Comparison of ENCODE assay signal across 11 cellular contexts in genomic region chr22:40524392-40525249, GRCh38.
DNase-seq lines count a peak whose midpoint lies in the region; ATAC-seq and TF ChIP-seq lines count a peak whose summit lies in the region.
"Had no signal": no experiment of that assay in that cellular context is flagged by ENCODE, and none has a peak within 500 bp of the region (broad histone marks: within the 10 kb centered on the region; RNA-seq: fewer than 3 reads in every experiment).

No MANE protein-coding gene starts in this region.

- DNase-seq in BJ (ENCODE audit: low read depth) (no peak), HFF-Myc (ENCODE audit: extremely low read depth, low read depth) (no peak), activated B cell treated with CpG ODN at 0.5 μM for 24 hours (no peak), iris pigment epithelial cell (ENCODE audit: low read depth) (peak; percentile 58), NCI-H1930 (lab: John Stamatoyannopoulos, UW) (no peak)
- DNase-seq in T-helper 2 cell treated with Interferon-gamma antibody and Interleukin-4, amounts not matched to agents 5 μg/mL and 100 μg/mL, for 36 hours (ENCODE audit: low spot score), result no peak
- DNase-seq: NCI-H1694 had no signal

- H3K4me1 Mint-ChIP-seq in activated B cell treated with CpG ODN at 0.5 μM for 24 hours, result peaks cover 45% of the 10 kb centered on the region
- H3K4me1 Mint-ChIP-seq in T-helper 2 cell treated with Interferon-gamma antibody and Interleukin-4, amounts not matched to agents 5 μg/mL and 100 μg/mL, for 36 hours (ENCODE audit: low read depth), result peaks cover 18% of the 10 kb centered on the region

- TF ChIP-seq CTCF in BJ (IDR thresholded peaks at IDR 0.05; ENCODE audit: insufficient read depth, low read depth, low read length) (peak; percentile 35), HFF-Myc (IDR thresholded peaks at IDR 0.05; ENCODE audit: low read depth, low read length, missing control alignments) (peak; percentile 28), activated B cell treated with CpG ODN at 0.5 μM for 24 hours (IDR thresholded peaks at IDR 0.05) (no peak), gastroesophageal sphincter (IDR thresholded peaks at IDR 0.05) (peak in 2 of 4 experiments; percentile 29 to 34)

- H3K27me3 ChIP-seq in BJ (ENCODE audit: control insufficient read depth, insufficient read depth, low read length) (no peaks in the 10 kb centered on the region), gastroesophageal sphincter (no peaks in the 10 kb centered on the region)
- H3K27me3 ChIP-seq: colonic mucosa had no signal

- peaks cover 0 to 29% (median 4%) of the 10 kb centered on the region in 3 donors for H3K4me1 ChIP-seq in gastroesophageal sphincter
- H3K4me1 ChIP-seq: colonic mucosa had no signal

- no peaks in the 10 kb centered on the region for H3K27me3 Mint-ChIP-seq in activated B cell treated with CpG ODN at 0.5 μM for 24 hours
- no peaks in the 10 kb centered on the region for H3K27me3 Mint-ChIP-seq in T-helper 2 cell treated with Interferon-gamma antibody and Interleukin-4, amounts not matched to agents 5 μg/mL and 100 μg/mL, for 36 hours (ENCODE audit: low read depth)

- intact Hi-C loops in activated B cell treated with CpG ODN at 0.5 μM for 24 hours (cut with micrococcal nuclease), result loop anchor here (1.0 to 10.0 kb wide), 7 partner anchors 9 to 375 kb away; partner anchors contain the start of gene SLC25A17

- H3K27ac Mint-ChIP-seq in activated B cell treated with CpG ODN at 0.5 μM for 24 hours, result no peak overlapping the region
- no peak overlapping the region for H3K27ac Mint-ChIP-seq in T-helper 2 cell treated with Interferon-gamma antibody and Interleukin-4, amounts not matched to agents 5 μg/mL and 100 μg/mL, for 36 hours

- H3K27ac ChIP-seq in gastroesophageal sphincter, result no peak overlapping the region
- H3K27ac ChIP-seq: colonic mucosa, psoas muscle had no signal

- no peak overlapping the region for H3K4me3 Mint-ChIP-seq in activated B cell treated with CpG ODN at 0.5 μM for 24 hours
- H3K4me3 Mint-ChIP-seq in T-helper 2 cell treated with Interferon-gamma antibody and Interleukin-4, amounts not matched to agents 5 μg/mL and 100 μg/mL, for 36 hours, result no peak overlapping the region

- ATAC-seq in activated B cell treated with CpG ODN at 0.5 μM for 24 hours (ENCODE audit: low read depth) (peak; percentile 65), gastroesophageal sphincter (no peak), GM18505 (IDR thresholded peaks at IDR 0.05; ENCODE audit: unreplicated experiment) (no peak)

- WGBS in gastroesophageal sphincter (ENCODE audit: low coverage in 1 of 2), 2 donors, result 85 to 94% methylated on average over 2 to 6 of the region's 9 CpGs

- H3K36me3 ChIP-seq in BJ (ENCODE audit: control insufficient read depth, insufficient read depth, low read length) (no peaks in the 10 kb centered on the region), gastroesophageal sphincter (peaks cover 0 to 5% of the 10 kb centered on the region in 2 donors)
- H3K36me3 ChIP-seq: colonic mucosa had no signal

- H3K9me3 Mint-ChIP-seq in activated B cell treated with CpG ODN at 0.5 μM for 24 hours, result no peaks in the 10 kb centered on the region
- H3K9me3 Mint-ChIP-seq in T-helper 2 cell treated with Interferon-gamma antibody and Interleukin-4, amounts not matched to agents 5 μg/mL and 100 μg/mL, for 36 hours, result no peaks in the 10 kb centered on the region

- no peak for TF ChIP-seq POLR2A in gastroesophageal sphincter (IDR thresholded peaks at IDR 0.05)
- no peak for TF ChIP-seq POLR2A in GM18505 (IDR thresholded peaks at IDR 0.05; ENCODE audit: borderline replicate concordance, extremely low read depth, insufficient read depth, insufficient read length)

- H3K36me3 Mint-ChIP-seq in activated B cell treated with CpG ODN at 0.5 μM for 24 hours (ENCODE audit: low read depth), result peaks cover 16% of the 10 kb centered on the region
- peaks cover 3% of the 10 kb centered on the region for H3K36me3 Mint-ChIP-seq in T-helper 2 cell treated with Interferon-gamma antibody and Interleukin-4, amounts not matched to agents 5 μg/mL and 100 μg/mL, for 36 hours (ENCODE audit: low read depth)

- H3K9me3 ChIP-seq in gastroesophageal sphincter, result no peaks in the 10 kb centered on the region
- H3K9me3 ChIP-seq: colonic mucosa, psoas muscle had no signal

- H3K4me3 ChIP-seq in BJ (ENCODE audit: low read depth, low read length), result no peak overlapping the region
- no peak overlapping the region for H3K4me3 ChIP-seq in HFF-Myc (replicated peaks; ENCODE audit: low read depth, low read length)
- no peak overlapping the region for H3K4me3 ChIP-seq in gastroesophageal sphincter
- H3K4me3 ChIP-seq: colonic mucosa, psoas muscle had no signal

- no peak for TF ChIP-seq EP300 in gastroesophageal sphincter (IDR thresholded peaks at IDR 0.05)

- POLR2A ChIA-PET in BJ (lab: Charles Lee) (no interaction called here), activated B cell treated with CpG ODN at 0.5 μM for 24 hours (lab: Charles Lee) (interaction anchor here (0.6 to 2.0 kb wide), 7 partner anchors 69 to 127 kb away, joined by 4 to 18 read pairs (median 6); partner anchors contain the start of gene MRTFA)

- CTCF ChIA-PET in BJ (lab: Yijun Ruan, JAX) (interaction anchor here (0.5 to 6.8 kb wide), 23 partner anchors 8 to 237 kb away, joined by 3 to 65 read pairs (median 4); no protein-coding TSS in a partner anchor), activated B cell treated with CpG ODN at 0.5 μM for 24 hours (lab: Charles Lee) (interaction anchor here (0.6 to 12.5 kb wide), 20 partner anchors 9 to 375 kb away, joined by 3 to 215 read pairs (median 8); partner anchors contain the start of gene MRTFA)
